Comparison of ENCODE assay signal across 8 cellular contexts in the genomic region with DNA sequence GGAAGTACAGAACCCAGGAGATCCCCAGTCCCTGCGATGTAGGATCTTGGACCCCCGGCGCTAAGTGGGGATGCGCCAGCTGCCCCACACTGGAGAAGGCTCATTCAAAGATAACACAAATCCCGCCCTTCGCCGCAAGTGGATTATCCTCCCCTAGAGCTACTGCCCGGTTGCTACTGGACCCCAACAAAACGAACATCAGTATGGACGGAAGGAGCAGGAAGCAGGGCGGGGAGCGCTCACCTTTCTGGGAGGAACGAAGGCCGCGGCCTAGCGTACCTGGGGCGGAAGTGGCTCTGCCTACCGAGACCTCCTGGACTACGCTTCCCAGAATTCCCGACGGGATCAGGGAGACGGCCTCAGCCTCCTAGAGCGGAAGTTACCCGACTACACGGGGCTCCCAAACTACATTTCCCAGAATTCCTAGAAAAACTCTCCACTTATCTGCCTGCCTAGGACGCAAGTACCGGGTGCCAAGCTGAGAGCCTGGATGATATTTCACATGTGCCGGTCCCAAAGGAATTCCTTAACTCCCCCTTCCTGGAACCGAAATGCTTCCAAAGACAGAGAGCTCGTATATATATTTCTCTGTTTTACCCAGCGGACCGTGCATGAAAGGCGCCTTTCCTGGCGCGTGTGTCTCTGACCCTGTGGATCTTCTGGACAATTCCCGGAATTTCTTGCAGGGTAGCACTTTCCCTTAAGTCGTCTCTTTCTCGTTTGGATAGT. TPM values are rescaled to one million over a fixed set of nuclear protein-coding genes. Genes with fewer than 3 reads are reported as not detected.
DNase-seq lines count a peak whose midpoint lies in the region; ATAC-seq lines count a peak whose summit lies in the region.

A gene (minus strand): TSS at position 298 of the 729 bp plus-strand sequence. CDS start 16,141 bp downstream, outside the sequence.

- H3K27ac ChIP-seq in caudate nucleus (ENCODE audit: low read depth, low read length): peak within 1 kb of the TSS; percentile 74
- no peak within 1 kb of the TSS for H3K27ac ChIP-seq in iPS-20b (ENCODE audit: low read length)

- DNase-seq in Ammon's horn (ENCODE audit: low spot score) (peak; percentile 98), HK-2 (ENCODE audit: unreplicated experiment) (peak; percentile 86), NT2/D1 (ENCODE audit: low read depth, low spot score) (peak; percentile 66), caudate nucleus (lab: John Stamatoyannopoulos, UW) (peak; percentile 27 to 97 (median 89)), renal cortical epithelial cell (ENCODE audit: low read depth) (peak; percentile 91)

- H3K27me3 ChIP-seq in NT2/D1 (ENCODE audit: insufficient read depth, insufficient read length): no peaks in the 10 kb centered on the region
- H3K27me3 ChIP-seq in iPS-20b (ENCODE audit: insufficient read depth, low read length): no peaks in the 10 kb centered on the region

- ATAC-seq in GM21515 (IDR thresholded peaks at IDR 0.05; ENCODE audit: unreplicated experiment): no peak
- no peak for ATAC-seq in HG03280 (IDR thresholded peaks at IDR 0.05; ENCODE audit: unreplicated experiment)

- peak within 1 kb of the TSS; percentile 77 for H3K9ac ChIP-seq in NT2/D1 (ENCODE audit: insufficient read length, low read depth)
- H3K9ac ChIP-seq in iPS-20b (ENCODE audit: low read depth, low read length): peak within 1 kb of the TSS; percentile 79

- H3K4me3 ChIP-seq in NT2/D1 (ENCODE audit: insufficient read length, low read depth) (peak within 1 kb of the TSS; percentile 49), iPS-20b (ENCODE audit: low read length) (peak within 1 kb of the TSS; percentile 92)

- H3K4me1 ChIP-seq in NT2/D1 (ENCODE audit: insufficient read depth, insufficient read length) (no peaks in the 10 kb centered on the region), iPS-20b (ENCODE audit: insufficient read depth, low read length) (no peaks in the 10 kb centered on the region)

- H3K36me3 ChIP-seq in NT2/D1 (ENCODE audit: insufficient read depth, insufficient read length, low read length) (no peaks in the 10 kb centered on the region), iPS-20b (ENCODE audit: insufficient read depth, low read depth, low read length) (no peaks in the 10 kb centered on the region)

- no peaks in the 10 kb centered on the region for H3K9me3 ChIP-seq in NT2/D1 (ENCODE audit: insufficient read depth, low read length)
- H3K9me3 ChIP-seq in iPS-20b (ENCODE audit: insufficient read depth, low read depth, low read length): peaks cover 48% of the 10 kb centered on the region

RNA-seq across cellular contexts. Expression of the gene that starts here (rescaled TPM):
- total RNA-seq in renal cortical epithelial cell: 6.1 and 12.2 TPM in 2 replicates
